ENCODE assay signal across 8 cellular contexts in genomic region chr14:70707138-70708038, GRCh38.
DNase-seq lines count a peak whose midpoint lies in the region; ATAC-seq and TF ChIP-seq lines count a peak whose summit lies in the region.

No MANE protein-coding gene starts in this region.

- no peaks in the 10 kb centered on the region for H3K9me2 ChIP-seq in GM23248 (ENCODE audit: insufficient read depth)

- in situ Hi-C loops in GM23248 (cut with MboI), result no loop called here

- no peak for TF ChIP-seq POLR2A in GM18505 (IDR thresholded peaks at IDR 0.05; ENCODE audit: borderline replicate concordance, extremely low read depth, insufficient read depth, insufficient read length)

- no peaks in the 10 kb centered on the region for H3K9me3 ChIP-seq in GM23248 (ENCODE audit: low read depth)

- H3K9ac ChIP-seq in GM23248, result no peak overlapping the region

- no peaks in the 10 kb centered on the region for H3K9me3 Mint-ChIP-seq in activated naive CD4-positive, alpha-beta T cell treated with anti-CD3 and anti-CD28 coated beads, Interleukin-2, amount 10 ng/mL, durations not matched to agents 7 days and 5 days

- no peaks in the 10 kb centered on the region for H3K36me3 ChIP-seq in GM23248 (ENCODE audit: low read depth)

- no peaks in the 10 kb centered on the region for H3K79me2 ChIP-seq in GM23248 (ENCODE audit: insufficient read depth)

- H3K27ac ChIP-seq in GM23248, result no peak overlapping the region
- no peak overlapping the region for H3K27ac ChIP-seq in coronary artery

- H3F3A ChIP-seq in GM23248 (ENCODE audit: insufficient read depth), result no peaks in the 10 kb centered on the region

- H3K4me1 ChIP-seq in GM23248 (ENCODE audit: insufficient read depth), result peaks cover 8% of the 10 kb centered on the region

- 28 to 31% methylated on average over 6 of the region's 6 CpGs for WGBS in GM23248 (ENCODE audit: low coverage in 1 of 2, low lambda C conversion rate in 2 of 2, missing lambda C conversion rate in 2 of 2), 2 experiments

- TF ChIP-seq CTCF in coronary artery (IDR thresholded peaks at IDR 0.05), result no peak

- H3K4me2 ChIP-seq in GM23248 (ENCODE audit: unreplicated experiment), result no peak overlapping the region

- H3K4me3 ChIP-seq in GM23248 (no peak overlapping the region), coronary artery (no peak overlapping the region)

- no peaks in the 10 kb centered on the region for H3K36me3 Mint-ChIP-seq in activated naive CD4-positive, alpha-beta T cell treated with anti-CD3 and anti-CD28 coated beads, Interleukin-2, amount 10 ng/mL, durations not matched to agents 7 days and 5 days

- H3K4me3 Mint-ChIP-seq in activated naive CD4-positive, alpha-beta T cell treated with anti-CD3 and anti-CD28 coated beads, Interleukin-2, amount 10 ng/mL, durations not matched to agents 7 days and 5 days, result no peak overlapping the region

- no peaks in the 10 kb centered on the region for H4K20me1 ChIP-seq in GM23248 (ENCODE audit: insufficient read depth)

- DNase-seq in GM23248 (peak; percentile 68), M059J (ENCODE audit: low read depth) (peak; percentile 86), amniotic stem cell (lab: John Stamatoyannopoulos, UW) (no peak), HUDEP-2 (lab: John Stamatoyannopoulos, UW; ENCODE audit: unreplicated experiment in 76 of 76) (no peak), coronary artery (ENCODE audit: low spot score) (no peak)
- no peak for DNase-seq in activated naive CD4-positive, alpha-beta T cell treated with anti-CD3 and anti-CD28 coated beads, Interleukin-2, amount 10 ng/mL, durations not matched to agents 7 days and 5 days

- peaks cover 39% of the 10 kb centered on the region for H3K27me3 ChIP-seq in GM23248 (replicated peaks; ENCODE audit: insufficient read depth)

- no peak overlapping the region for H3K27ac Mint-ChIP-seq in activated naive CD4-positive, alpha-beta T cell treated with anti-CD3 and anti-CD28 coated beads, Interleukin-2, amount 10 ng/mL, durations not matched to agents 7 days and 5 days

- no peak overlapping the region for H2AFZ ChIP-seq in GM23248

- peaks cover 5% of the 10 kb centered on the region for H3K27me3 Mint-ChIP-seq in activated naive CD4-positive, alpha-beta T cell treated with anti-CD3 and anti-CD28 coated beads, Interleukin-2, amount 10 ng/mL, durations not matched to agents 7 days and 5 days

- H3K4me1 Mint-ChIP-seq in activated naive CD4-positive, alpha-beta T cell treated with anti-CD3 and anti-CD28 coated beads, Interleukin-2, amount 10 ng/mL, durations not matched to agents 7 days and 5 days, result no peaks in the 10 kb centered on the region

- CTCF ChIA-PET in activated naive CD4-positive, alpha-beta T cell treated with anti-CD3 and anti-CD28 coated beads, Interleukin-2, amount 10 ng/mL, durations not matched to agents 7 days and 5 days (lab: Charles Lee), result interaction anchor here (1.4 to 2.0 kb wide), 2 partner anchors 12 to 84 kb away, joined by 4 to 8 read pairs; no protein-coding TSS in a partner anchor

- ATAC-seq in GM18505 (IDR thresholded peaks at IDR 0.05; ENCODE audit: unreplicated experiment) (peak; percentile 62), esophagus mucosa (peak; percentile 97)

Comparison
In these comparisons a context has a peak if more than half of its experiments do, and no peak if none do; other contexts are left out.
1. DNase-seq: peak in GM23248 (single experiment) and M059J (single experiment); none in amniotic stem cell (single experiment), HUDEP-2 (0 of 76), activated naive CD4-positive, alpha-beta T cell treated with anti-CD3 and anti-CD28 coated beads, Interleukin-2, amount 10 ng/mL, durations not matched to agents 7 days and 5 days (single experiment) and coronary artery (single experiment).